ENCODE assay signal across 22 cellular contexts in genomic region chr6:84707161-84707560, GRCh38. TPM values are rescaled to one million over a fixed set of nuclear protein-coding genes. Genes with fewer than 3 reads are reported as not detected.
DNase-seq lines count a peak whose midpoint lies in the region; ATAC-seq and TF ChIP-seq lines count a peak whose summit lies in the region.
"Had no signal": no experiment of that assay in that cellular context is flagged by ENCODE, and none has a peak within 500 bp of the region (broad histone marks: within the 10 kb centered on the region; RNA-seq: fewer than 3 reads in every experiment).

No MANE protein-coding gene starts in this region.

- H3K9me3 ChIP-seq in aorta (ENCODE audit: control insufficient read depth, low read length): no peaks in the 10 kb centered on the region
- H3K9me3 ChIP-seq: BLaER1 treated with 17β-estradiol and CSF1 and Interleukin-3, amounts not matched to agents 10 nM and 100 nM; SJSA1 had no signal

- H3K4me1 ChIP-seq in aorta (ENCODE audit: control insufficient read depth in 1 of 2, insufficient read depth in 2 of 2, low read length in 2 of 2): peaks cover 3 to 4% of the 10 kb centered on the region in 2 donors
- H3K4me1 ChIP-seq: BLaER1 treated with 17β-estradiol and CSF1 and Interleukin-3, amounts not matched to agents 10 nM and 100 nM; SJSA1 had no signal

- H3K27ac ChIP-seq in aorta (ENCODE audit: low read depth in 1 of 2, low read length in 2 of 2): peak overlapping the region in 1 of 2 donors; percentile 50
- H3K27ac ChIP-seq: BLaER1 treated with 17β-estradiol and CSF1 and Interleukin-3, amounts not matched to agents 10 nM and 100 nM; RWPE1; SJSA1 had no signal

- no peaks in the 10 kb centered on the region for H3K27me3 ChIP-seq in aorta (ENCODE audit: control insufficient read depth in 1 of 2, insufficient read depth in 2 of 2, low read length in 1 of 2)
- H3K27me3 ChIP-seq: BLaER1 treated with 17β-estradiol and CSF1 and Interleukin-3, amounts not matched to agents 10 nM and 100 nM; SJSA1 had no signal

- POLR2A ChIA-PET in activated CD4-positive, alpha-beta memory T cell treated with anti-CD3 and anti-CD28 coated beads for 36 hours (lab: Charles Lee): no interaction called here

- CTCF ChIA-PET in activated CD4-positive, alpha-beta memory T cell treated with anti-CD3 and anti-CD28 coated beads for 36 hours (lab: Charles Lee): no interaction called here

- peaks cover 12% of the 10 kb centered on the region for H3K9me3 Mint-ChIP-seq in activated CD4-positive, alpha-beta memory T cell treated with anti-CD3 and anti-CD28 coated beads for 36 hours
- H3K9me3 Mint-ChIP-seq: CD8-positive, alpha-beta T cell had no signal

- H3K36me3 ChIP-seq in aorta (ENCODE audit: control insufficient read depth in 1 of 2, insufficient read depth in 2 of 2, low read length in 1 of 2): no peaks in the 10 kb centered on the region
- H3K36me3 ChIP-seq: BLaER1 treated with 17β-estradiol and CSF1 and Interleukin-3, amounts not matched to agents 10 nM and 100 nM had no signal

- no peaks in the 10 kb centered on the region for H3K27me3 Mint-ChIP-seq in activated CD4-positive, alpha-beta memory T cell treated with anti-CD3 and anti-CD28 coated beads for 36 hours

- H3K27ac Mint-ChIP-seq in activated CD4-positive, alpha-beta memory T cell treated with anti-CD3 and anti-CD28 coated beads for 36 hours: no peak overlapping the region
- H3K27ac Mint-ChIP-seq: CD8-positive, alpha-beta T cell had no signal

- no peaks in the 10 kb centered on the region for H3K4me1 Mint-ChIP-seq in activated CD4-positive, alpha-beta memory T cell treated with anti-CD3 and anti-CD28 coated beads for 36 hours (ENCODE audit: low read depth)

- ATAC-seq in left ventricle myocardium superior: peak; percentile 34
- ATAC-seq in left cardiac atrium: no peak
- ATAC-seq in aorta (ENCODE audit: low FRiP score): peak; percentile 50
- no peak for ATAC-seq in HG02973 (IDR thresholded peaks at IDR 0.05; ENCODE audit: unreplicated experiment)
- ATAC-seq in stimulated activated naive CD8-positive, alpha-beta T cell treated with anti-CD3 and anti-CD28 coated beads, Interleukin-15, Interleukin-2, amounts not matched to agents 100 U/mL and 50 U/mL, for 24 hours: no peak
- ATAC-seq: CD8-positive, alpha-beta T cell; GM12878; HCT116; PC-3 had no signal

- no peak overlapping the region for H3K4me3 Mint-ChIP-seq in activated CD4-positive, alpha-beta memory T cell treated with anti-CD3 and anti-CD28 coated beads for 36 hours
- H3K4me3 Mint-ChIP-seq: CD8-positive, alpha-beta T cell had no signal

- H3K36me3 Mint-ChIP-seq in activated CD4-positive, alpha-beta memory T cell treated with anti-CD3 and anti-CD28 coated beads for 36 hours: no peaks in the 10 kb centered on the region
- H3K36me3 Mint-ChIP-seq: CD8-positive, alpha-beta T cell had no signal

- intact Hi-C loops in left ventricle myocardium superior (cut with micrococcal nuclease) (no loop called here), left cardiac atrium (cut with DNase I) (no loop called here), aorta (cut with DNase I) (loop anchor here in 1 of 2 donors (5.0 kb wide), 1 partner anchor 35 kb away; no protein-coding TSS in a partner anchor)
- intact Hi-C loops in activated CD4-positive, alpha-beta memory T cell treated with anti-CD3 and anti-CD28 coated beads for 36 hours (cut with micrococcal nuclease): no loop called here

- no peak for TF ChIP-seq CTCF in choroid plexus epithelial cell (conservative IDR thresholded peaks at IDR 0.05; ENCODE audit: low read depth, low read length)

- peak; percentile 31 for DNase-seq in left ventricle myocardium superior
- no peak for DNase-seq in left cardiac atrium
- DNase-seq in choroid plexus epithelial cell (ENCODE audit: low read depth): peak; percentile 30
- DNase-seq in myocyte (ENCODE audit: low read depth): peak; percentile 11
- no peak for DNase-seq in aorta
- DNase-seq in activated CD4-positive, alpha-beta memory T cell treated with anti-CD3 and anti-CD28 coated beads for 36 hours: no peak
- no peak for DNase-seq in stimulated activated naive CD8-positive, alpha-beta T cell treated with anti-CD3 and anti-CD28 coated beads, Interleukin-15, Interleukin-2, amounts not matched to agents 100 U/mL and 50 U/mL, for 24 hours
- DNase-seq: CD8-positive, alpha-beta T cell; DMS53; EL; GOT3; NCI-H1105; NCI-H1694; NCI-H2081 treated with DMSO at 0.1 percent for 48 hours; NCI-H524 treated with DMSO at 0.1 percent for 48 hours; PC-3 had no signal

- WGBS in aorta, 2 donors: 20 to 22% methylated on average over 4 of the region's 4 CpGs

- H3K4me3 ChIP-seq in choroid plexus epithelial cell (ENCODE audit: low read depth, low read length) (no peak overlapping the region), aorta (ENCODE audit: low read length in 2 of 2) (no peak overlapping the region)
- H3K4me3 ChIP-seq: BLaER1 treated with 17β-estradiol and CSF1 and Interleukin-3, amounts not matched to agents 10 nM and 100 nM; GM12878; SJSA1 had no signal

RNA-seq across cellular contexts. Expression of gene TBX18, which starts 57.2 kb away (rescaled TPM):
- total RNA-seq in left ventricle myocardium superior: 7.1 TPM
- total RNA-seq in left cardiac atrium: 10 to 100 TPM; 10.1 to 19.4 TPM
- 22.6 and 26.7 TPM in 2 replicates for total RNA-seq in myocyte
- 8.3 TPM for polyA plus RNA-seq in myocyte (2012)
- total RNA-seq in aorta: 10 to 100 TPM; 58.6 to 75.2 TPM
- polyA plus RNA-seq in aorta: 10 to 100 TPM; 11.0 to 78.8 TPM
- total RNA-seq in activated CD4-positive, alpha-beta memory T cell treated with anti-CD3 and anti-CD28 coated beads for 36 hours: not detected
- total RNA-seq: CD8-positive, alpha-beta T cell; PC-3 had no signal

Comparison
In these comparisons a context has a peak if more than half of its experiments do, and no peak if none do; other contexts are left out.
1. ATAC-seq: peak in left ventricle myocardium superior (single experiment) and aorta (single experiment); none in left cardiac atrium (0 of 2), HG02973 (single experiment) and stimulated activated naive CD8-positive, alpha-beta T cell treated with anti-CD3 and anti-CD28 coated beads, Interleukin-15, Interleukin-2, amounts not matched to agents 100 U/mL and 50 U/mL, for 24 hours (single experiment).
2. DNase-seq: peak in left ventricle myocardium superior (single experiment), choroid plexus epithelial cell (single experiment) and myocyte (single experiment); none in left cardiac atrium (single experiment), aorta (0 of 2), activated CD4-positive, alpha-beta memory T cell treated with anti-CD3 and anti-CD28 coated beads for 36 hours (single experiment) and stimulated activated naive CD8-positive, alpha-beta T cell treated with anti-CD3 and anti-CD28 coated beads, Interleukin-15, Interleukin-2, amounts not matched to agents 100 U/mL and 50 U/mL, for 24 hours (single experiment).